ENCODE assay signal across 16 cellular contexts in the genomic region with DNA sequence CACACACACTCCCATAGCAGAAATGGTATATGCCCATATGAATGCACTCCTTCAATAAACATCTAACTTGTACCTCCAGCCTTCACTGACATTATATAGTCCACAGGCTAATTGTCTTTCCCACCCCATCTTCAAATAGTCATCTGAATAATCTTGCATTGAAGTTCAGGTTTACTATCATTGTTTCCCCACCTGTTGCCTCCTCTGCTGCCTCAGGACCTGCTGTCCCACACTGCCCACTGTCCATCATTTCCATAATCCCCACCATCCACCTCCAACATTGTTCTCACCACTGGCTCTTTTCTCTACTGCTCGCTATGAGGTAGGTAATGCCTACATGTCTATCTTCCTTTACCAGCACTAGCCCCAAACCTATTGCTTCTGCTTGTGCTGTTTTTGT.
"Had no signal": no experiment of that assay in that cellular context is flagged by ENCODE, and none has a peak within 500 bp of the region (broad histone marks: within the 10 kb centered on the region; RNA-seq: fewer than 3 reads in every experiment).

No MANE protein-coding gene starts in this region.

- H3K27me3 Mint-ChIP-seq: type B pancreatic cell had no signal

- H3K4me1 Mint-ChIP-seq: activated naive CD8-positive, alpha-beta T cell treated with anti-CD3 and anti-CD28 coated beads, Interleukin-2, amount 50 U/mL, for 24 hours had no signal

- DNase-seq: activated CD4-positive, alpha-beta T cell treated with anti-CD3 and anti-CD28 coated beads, Interleukin-2, amount 50 U/mL, for 4 hours; activated CD4-positive, CD25-positive, alpha-beta regulatory T cell treated with anti-CD3 and anti-CD28 coated beads, Interleukin-2, amount 50 U/mL, for 72 hours; activated naive CD4-positive, alpha-beta T cell treated with anti-CD3 and anti-CD28 coated beads for 36 hours; activated naive CD8-positive, alpha-beta T cell treated with anti-CD3 and anti-CD28 coated beads, Interleukin-2, amount 50 U/mL, for 24 hours; dorsolateral prefrontal cortex; hypothalamus; midbrain; stimulated activated CD4-positive, alpha-beta T cell treated with anti-CD3 and anti-CD28 coated beads, Interleukin-4, amount 100 ng/mL, for 24 hours; stimulated activated naive CD8-positive, alpha-beta T cell treated with anti-CD3 and anti-CD28 coated beads, Interleukin-15, Interleukin-2, amounts not matched to agents 100 U/mL and 50 U/mL, for 24 hours had no signal

- H3K4me3 ChIP-seq: cardiac muscle cell, dorsolateral prefrontal cortex, neural progenitor cell, suprapubic skin had no signal

- H2AFZ ChIP-seq: neural progenitor cell, parathyroid adenoma had no signal

- H3K9me3 ChIP-seq: suprapubic skin had no signal

- H3K9ac ChIP-seq: neural progenitor cell, parathyroid adenoma had no signal

- H3K27ac Mint-ChIP-seq: activated naive CD4-positive, alpha-beta T cell treated with anti-CD3 and anti-CD28 coated beads for 36 hours; activated naive CD8-positive, alpha-beta T cell treated with anti-CD3 and anti-CD28 coated beads, Interleukin-2, amount 50 U/mL, for 24 hours; activated T-helper 2 cell treated with anti-CD3 and anti-CD28 coated beads, Interferon-gamma antibody, Interleukin-2, Interleukin-4, amounts not matched to agents 10 μg/mL and 5 μg/mL and 100 μg/mL, durations not matched to agents 14 hours and 24 hours and 36 hours; neural progenitor cell; type B pancreatic cell had no signal

- FAIRE-seq: astrocyte had no signal

- H3K4me3 Mint-ChIP-seq: activated naive CD4-positive, alpha-beta T cell treated with anti-CD3 and anti-CD28 coated beads for 36 hours; activated naive CD8-positive, alpha-beta T cell treated with anti-CD3 and anti-CD28 coated beads, Interleukin-2, amount 50 U/mL, for 24 hours; neural progenitor cell; type B pancreatic cell had no signal

- H3K79me2 ChIP-seq: parathyroid adenoma had no signal

- H3K4me1 ChIP-seq: parathyroid adenoma had no signal

- H3K27me3 ChIP-seq: cardiac muscle cell, neural progenitor cell, suprapubic skin had no signal

- H3K9me3 Mint-ChIP-seq: activated naive CD4-positive, alpha-beta T cell treated with anti-CD3 and anti-CD28 coated beads for 36 hours; activated naive CD8-positive, alpha-beta T cell treated with anti-CD3 and anti-CD28 coated beads, Interleukin-2, amount 50 U/mL, for 24 hours; activated T-helper 2 cell treated with anti-CD3 and anti-CD28 coated beads, Interferon-gamma antibody, Interleukin-2, Interleukin-4, amounts not matched to agents 10 μg/mL and 5 μg/mL and 100 μg/mL, durations not matched to agents 14 hours and 24 hours and 36 hours; neural progenitor cell; type B pancreatic cell had no signal

- ATAC-seq: activated naive CD8-positive, alpha-beta T cell treated with anti-CD3 and anti-CD28 coated beads, Interleukin-2, amount 50 U/mL, for 24 hours; stimulated activated naive CD8-positive, alpha-beta T cell treated with anti-CD3 and anti-CD28 coated beads, Interleukin-15, Interleukin-2, amounts not matched to agents 100 U/mL and 50 U/mL, for 24 hours had no signal

- H3K36me3 ChIP-seq: cardiac muscle cell, neural progenitor cell, suprapubic skin had no signal

- H3K27ac ChIP-seq: cardiac muscle cell, neural progenitor cell, parathyroid adenoma, suprapubic skin had no signal

- H3K4me2 ChIP-seq: neural progenitor cell had no signal
